Comparison of ENCODE assay signal across 14 cellular contexts in the genomic region with DNA sequence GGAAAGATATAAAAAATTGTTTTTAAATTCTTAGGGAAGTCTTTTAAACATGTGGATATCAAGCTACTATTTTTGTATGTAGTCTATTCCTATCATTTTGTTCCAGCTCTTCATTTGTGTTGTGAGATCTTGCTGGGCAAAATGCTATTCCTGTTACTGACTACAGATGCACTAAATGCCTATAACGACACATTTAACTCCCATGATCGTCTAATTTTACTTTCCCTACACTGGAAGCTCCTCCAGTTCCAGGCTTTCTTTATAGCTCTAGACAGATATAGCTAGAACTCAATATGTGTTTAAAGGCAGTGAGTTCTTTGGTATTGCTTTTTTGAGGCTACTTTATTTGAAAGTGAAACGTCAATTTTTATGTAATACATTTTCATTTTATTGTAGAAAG.
"Had no signal": no experiment of that assay in that cellular context is flagged by ENCODE, and none has a peak within 500 bp of the region (broad histone marks: within the 10 kb centered on the region; RNA-seq: fewer than 3 reads in every experiment).

No MANE protein-coding gene starts in this region.

- H3K4me3 ChIP-seq: esophagus squamous epithelium, right lobe of liver, testis had no signal

- H3K27ac ChIP-seq: brain microvascular endothelial cell, esophagus squamous epithelium, neutrophil, right lobe of liver had no signal

- ATAC-seq: naive thymus-derived CD4-positive, alpha-beta T cell had no signal

- DNase-seq: activated effector memory CD4-positive, alpha-beta T cell treated with anti-CD3 and anti-CD28 coated beads, Interleukin-2, amount 50 U/mL, for 16 hours; activated T-cell treated with anti-CD3 and anti-CD28 coated beads, Interleukin-2, amount 50 U/mL, for 1 hour; amygdala; cerebellar nuclear complex; esophagus squamous epithelium; foreskin melanocyte; kidney; naive thymus-derived CD4-positive, alpha-beta T cell; right lobe of liver; stimulated activated CD4-positive, alpha-beta T cell treated with anti-CD3 and anti-CD28 coated beads, Interleukin-12 subunit alpha, Interleukin-12 subunit beta, amount 100 ng/mL, for 4 hours; T-helper 2 cell had no signal

- H3K36me3 ChIP-seq: brain microvascular endothelial cell, esophagus squamous epithelium, neutrophil, right lobe of liver had no signal

- H3K9me3 ChIP-seq: esophagus squamous epithelium, neutrophil, right lobe of liver, testis had no signal

- H3K27me3 ChIP-seq: brain microvascular endothelial cell, esophagus squamous epithelium, neutrophil, right lobe of liver, testis had no signal
